16 cellular contexts compared by ENCODE assay signal in genomic region chr2:176709541-176709951, GRCh38.
DNase-seq lines count a peak whose midpoint lies in the region; ATAC-seq and TF ChIP-seq lines count a peak whose summit lies in the region.
"Had no signal": no experiment of that assay in that cellular context is flagged by ENCODE, and none has a peak within 500 bp of the region (broad histone marks: within the 10 kb centered on the region; RNA-seq: fewer than 3 reads in every experiment).

No MANE protein-coding gene starts in this region.

- H3K36me3 ChIP-seq in breast epithelium (no peaks in the 10 kb centered on the region), mammary epithelial cell (ENCODE audit: insufficient read depth, low read length) (no peaks in the 10 kb centered on the region), upper lobe of left lung (no peaks in the 10 kb centered on the region)
- no peaks in the 10 kb centered on the region for H3K36me3 ChIP-seq in CD8-positive, alpha-beta memory T cell (ENCODE audit: insufficient read depth, low read length)

- H3K27ac Mint-ChIP-seq in CD8-positive, alpha-beta memory T cell, result no peak overlapping the region
- H3K27ac Mint-ChIP-seq: CD4-positive, alpha-beta memory T cell had no signal

- intact Hi-C loops in breast epithelium (cut with DNase I; ENCODE audit: low total_unique reads) (no loop called here), mammary epithelial cell (cut with micrococcal nuclease) (no loop called here), dorsolateral prefrontal cortex (cut with DNase I) (no loop called here)

- CTCF ChIA-PET in mammary epithelial cell (lab: Charles Lee; ENCODE audit: low non-redundant PET), result no interaction called here
- CTCF ChIA-PET in CD8-positive, alpha-beta memory T cell (lab: Charles Lee), result interaction anchor here (1.0 kb wide), 1 partner anchor 254 kb away, joined by 3 read pairs; no protein-coding TSS in a partner anchor

- peak overlapping the region; percentile 44 to 70 for H3K27ac ChIP-seq in breast epithelium
- H3K27ac ChIP-seq in mammary epithelial cell (ENCODE audit: insufficient read depth, low read depth, low read length), result no peak overlapping the region
- H3K27ac ChIP-seq in upper lobe of left lung, result no peak overlapping the region
- H3K27ac ChIP-seq in CD8-positive, alpha-beta memory T cell (ENCODE audit: low read depth, low read length), result no peak overlapping the region
- H3K27ac ChIP-seq in dorsolateral prefrontal cortex, result no peak overlapping the region
- H3K27ac ChIP-seq: parathyroid adenoma had no signal

- H3K27me3 ChIP-seq in breast epithelium (no peaks in the 10 kb centered on the region), mammary epithelial cell (ENCODE audit: insufficient read depth, low read length) (peaks cover 5% of the 10 kb centered on the region), upper lobe of left lung (no peaks in the 10 kb centered on the region), dorsolateral prefrontal cortex (peaks cover 0 to 8% (median 0%) of the 10 kb centered on the region in 45 donors)
- H3K27me3 ChIP-seq in CD8-positive, alpha-beta memory T cell (ENCODE audit: insufficient read depth, low read length, poor library complexity, severe bottlenecking), result no peaks in the 10 kb centered on the region

- no peak overlapping the region for H3K4me2 ChIP-seq in mammary epithelial cell (ENCODE audit: insufficient read depth, low read depth, low read length)

- no peak for TF ChIP-seq EP300 in upper lobe of left lung (IDR thresholded peaks at IDR 0.05)

- H3K79me2 ChIP-seq in mammary epithelial cell (ENCODE audit: insufficient read depth, low read length), result no peaks in the 10 kb centered on the region
- H3K79me2 ChIP-seq: parathyroid adenoma had no signal

- H3K9ac ChIP-seq in mammary epithelial cell (ENCODE audit: insufficient read depth, low read length), result no peak overlapping the region
- H3K9ac ChIP-seq: parathyroid adenoma had no signal

- DNase-seq in breast epithelium (ENCODE audit: low spot score in 2 of 2), result peak; percentile 19 to 65
- DNase-seq in mammary epithelial cell, result no peak
- peak; percentile 78 for DNase-seq in fibroblast of mammary gland (ENCODE audit: low read depth)
- peak; percentile 3 for DNase-seq in medulla oblongata (ENCODE audit: extremely low spot score)
- DNase-seq in upper lobe of left lung, result peak in 1 of 2 donors; percentile 43
- no peak for DNase-seq in CD8-positive, alpha-beta memory T cell
- DNase-seq in dorsolateral prefrontal cortex, result no peak
- DNase-seq: 8988T; activated CD4-positive, alpha-beta T cell treated with anti-CD3 and anti-CD28 coated beads for 1 hour; activated effector memory CD4-positive, alpha-beta T cell treated with anti-CD3 and anti-CD28 coated beads, Interleukin-2, amount 50 U/mL, for 16 hours; CD4-positive, alpha-beta memory T cell; NCI-H1436 treated with DMSO at 0.1 percent for 48 hours; NCI-H226; stimulated activated naive CD8-positive, alpha-beta T cell treated with anti-CD3 and anti-CD28 coated beads, Interleukin-15, Interleukin-2, amounts not matched to agents 100 U/mL and 50 U/mL, for 24 hours had no signal

- no peaks in the 10 kb centered on the region for H4K20me1 ChIP-seq in mammary epithelial cell (ENCODE audit: insufficient read depth, low read length)

- peak; percentile 34 to 36 for ATAC-seq in upper lobe of left lung (ENCODE audit: low FRiP score in 2 of 2)
- ATAC-seq in HG03520 (IDR thresholded peaks at IDR 0.05; ENCODE audit: unreplicated experiment), result no peak
- ATAC-seq: stimulated activated naive CD8-positive, alpha-beta T cell treated with anti-CD3 and anti-CD28 coated beads, Interleukin-15, Interleukin-2, amounts not matched to agents 100 U/mL and 50 U/mL, for 24 hours had no signal

- peaks cover 19 to 54% of the 10 kb centered on the region in 2 donors for H3K27me3 Mint-ChIP-seq in CD8-positive, alpha-beta memory T cell

- no peaks in the 10 kb centered on the region for H3K4me1 Mint-ChIP-seq in CD8-positive, alpha-beta memory T cell
- H3K4me1 Mint-ChIP-seq: CD4-positive, alpha-beta memory T cell had no signal

- TF ChIP-seq CTCF in breast epithelium (IDR thresholded peaks at IDR 0.05) (no peak), mammary epithelial cell (conservative IDR thresholded peaks at IDR 0.05 in 1 of 2, IDR thresholded peaks at IDR 0.05 in 1 of 2; ENCODE audit: extremely low read depth in 1 of 2, insufficient read depth in 1 of 2, low read depth in 1 of 2, low read length in 2 of 2) (no peak), fibroblast of mammary gland (conservative IDR thresholded peaks at IDR 0.05; ENCODE audit: control insufficient read depth, insufficient read depth, low read depth, low read length) (no peak), upper lobe of left lung (IDR thresholded peaks at IDR 0.05) (no peak), dorsolateral prefrontal cortex (IDR thresholded peaks at IDR 0.05 in 54 of 56, conservative IDR thresholded peaks at IDR 0.05 in 2 of 56; ENCODE audit: low read depth in 1 of 56, partially characterized antibody in 56 of 56) (no peak)

- POLR2A ChIA-PET in CD8-positive, alpha-beta memory T cell (lab: Charles Lee), result no interaction called here

- H3K4me3 Mint-ChIP-seq in CD8-positive, alpha-beta memory T cell, result no peak overlapping the region
- H3K4me3 Mint-ChIP-seq: CD4-positive, alpha-beta memory T cell had no signal

- H3K4me1 ChIP-seq in breast epithelium (no peaks in the 10 kb centered on the region), mammary epithelial cell (ENCODE audit: insufficient read depth, low read length) (no peaks in the 10 kb centered on the region), upper lobe of left lung (no peaks in the 10 kb centered on the region)
- no peaks in the 10 kb centered on the region for H3K4me1 ChIP-seq in CD8-positive, alpha-beta memory T cell (ENCODE audit: insufficient read depth, low read length)
- H3K4me1 ChIP-seq: parathyroid adenoma had no signal

- peaks cover 0 to 3% (median 0%) of the 10 kb centered on the region in 3 donors for H3K36me3 Mint-ChIP-seq in CD8-positive, alpha-beta memory T cell
- H3K36me3 Mint-ChIP-seq: CD4-positive, alpha-beta memory T cell had no signal

- dilution Hi-C loops in mammary epithelial cell (cut with HindIII; ENCODE audit: low sequenced_read_pairs), result no loop called here

- H3K9me3 Mint-ChIP-seq in CD8-positive, alpha-beta memory T cell, result no peaks in the 10 kb centered on the region

- H3K4me3 ChIP-seq in breast epithelium, result peak overlapping the region in 2 of 3 donors; percentile 16 to 51
- H3K4me3 ChIP-seq in mammary epithelial cell (replicated peaks in 1 of 3; ENCODE audit: insufficient read depth in 1 of 3, low read depth in 2 of 3, low read length in 3 of 3), result no peak overlapping the region
- H3K4me3 ChIP-seq in fibroblast of mammary gland (ENCODE audit: control insufficient read depth, low read depth, low read length), result no peak overlapping the region
- H3K4me3 ChIP-seq in upper lobe of left lung, result no peak overlapping the region
- no peak overlapping the region for H3K4me3 ChIP-seq in CD8-positive, alpha-beta memory T cell (ENCODE audit: low read length)
- no peak overlapping the region for H3K4me3 ChIP-seq in dorsolateral prefrontal cortex

- no TSS peak for BruUV-seq in mammary epithelial cell (replicated peaks; lab: Mats Ljungman, UMichigan)

- TF ChIP-seq POLR2A in breast epithelium (IDR thresholded peaks at IDR 0.05) (no peak), upper lobe of left lung (IDR thresholded peaks at IDR 0.05) (no peak)

- in situ Hi-C loops in mammary epithelial cell (cut with MboI; ENCODE audit: low sequenced_read_pairs in 2 of 2), result no loop called here

- H3K9me3 ChIP-seq in breast epithelium, result no peaks in the 10 kb centered on the region
- no peaks in the 10 kb centered on the region for H3K9me3 ChIP-seq in mammary epithelial cell (replicated peaks; ENCODE audit: insufficient read depth, low read length)
- H3K9me3 ChIP-seq in upper lobe of left lung, result no peaks in the 10 kb centered on the region
- no peaks in the 10 kb centered on the region for H3K9me3 ChIP-seq in CD8-positive, alpha-beta memory T cell (ENCODE audit: low read length)

- WGBS in mammary epithelial cell (ENCODE audit: low coverage, missing lambda C conversion rate), result 77% methylated on average over 13 of the region's 13 CpGs
- 76 to 79% methylated on average over 13 of the region's 13 CpGs for WGBS in upper lobe of left lung, 2 donors

- no peak overlapping the region for H2AFZ ChIP-seq in mammary epithelial cell (ENCODE audit: low read depth, low read length)
- H2AFZ ChIP-seq: parathyroid adenoma had no signal

Comparison
In these comparisons a context has a peak if more than half of its experiments do, and no peak if none do; other contexts are left out.
1. DNase-seq: peak in breast epithelium (2 of 2), fibroblast of mammary gland (single experiment) and medulla oblongata (single experiment); none in mammary epithelial cell (single experiment), CD8-positive, alpha-beta memory T cell (0 of 5) and dorsolateral prefrontal cortex (0 of 10).
2. H3K27ac ChIP-seq: peak in breast epithelium (2 of 2); none in mammary epithelial cell (single experiment), upper lobe of left lung (0 of 4), CD8-positive, alpha-beta memory T cell (single experiment) and dorsolateral prefrontal cortex (0 of 59).
3. H3K4me3 ChIP-seq: peak in breast epithelium (2 of 3); none in mammary epithelial cell (0 of 3), fibroblast of mammary gland (single experiment), upper lobe of left lung (0 of 4), CD8-positive, alpha-beta memory T cell (single experiment) and dorsolateral prefrontal cortex (0 of 59).